13 cellular contexts compared by ENCODE assay signal in genomic region chr7:125098377-125098970, GRCh38.
DNase-seq lines count a peak whose midpoint lies in the region; ATAC-seq, FAIRE-seq and TF ChIP-seq lines count a peak whose summit lies in the region.
"Had no signal": no experiment of that assay in that cellular context is flagged by ENCODE, and none has a peak within 500 bp of the region (broad histone marks: within the 10 kb centered on the region; RNA-seq: fewer than 3 reads in every experiment).

No MANE protein-coding gene starts in this region.

- FAIRE-seq in kidney (lab: Jason Lieb, UNC): no peak
- FAIRE-seq: keratinocyte had no signal

- no peak overlapping the region for H3K9ac ChIP-seq in kidney (ENCODE audit: low read length in 2 of 2)

- ATAC-seq in GM19395 (IDR thresholded peaks at IDR 0.05; ENCODE audit: unreplicated experiment): peak; percentile 83
- peak; percentile 95 for ATAC-seq in HG02759 (IDR thresholded peaks at IDR 0.05; ENCODE audit: unreplicated experiment)
- ATAC-seq in HG03442 (IDR thresholded peaks at IDR 0.05; ENCODE audit: unreplicated experiment): peak; percentile 92

- intact Hi-C loops in kidney (cut with DNase I): no loop called here

- no peak overlapping the region for H3K4me3 ChIP-seq in kidney (ENCODE audit: low read length in 2 of 2)
- H3K4me3 ChIP-seq: cardiac muscle cell, Peyer's patch had no signal

- H3K4me1 ChIP-seq in kidney (ENCODE audit: control insufficient read depth in 1 of 2, insufficient read depth in 1 of 2, low read depth in 1 of 2, low read length in 2 of 2): no peaks in the 10 kb centered on the region
- H3K4me1 ChIP-seq: Peyer's patch had no signal

- no peaks in the 10 kb centered on the region for H3K9me3 ChIP-seq in kidney (ENCODE audit: control insufficient read depth in 1 of 2, low read length in 2 of 2)
- H3K9me3 ChIP-seq: Peyer's patch had no signal

- no peak overlapping the region for H3K27ac ChIP-seq in kidney (ENCODE audit: low read depth in 2 of 2, low read length in 2 of 2)
- H3K27ac ChIP-seq: cardiac muscle cell, Peyer's patch had no signal

- H3K36me3 ChIP-seq in kidney (ENCODE audit: control insufficient read depth in 1 of 2, insufficient read depth in 2 of 2, low read length in 2 of 2): no peaks in the 10 kb centered on the region
- H3K36me3 ChIP-seq: cardiac muscle cell, Peyer's patch had no signal

- DNase-seq in myocyte (ENCODE audit: low read depth): peak; percentile 4
- DNase-seq in kidney: no peak
- no peak for DNase-seq in SKM-1 (lab: John Stamatoyannopoulos, UW; ENCODE audit: unreplicated experiment)
- no peak for DNase-seq in activated naive CD4-positive, alpha-beta T cell treated with anti-CD3 and anti-CD28 coated beads, Interleukin-2, amount 50 U/mL, for 16 hours
- no peak for DNase-seq in DMS114 treated with DMSO at 0.1 percent for 48 hours (lab: John Stamatoyannopoulos, UW; ENCODE audit: unreplicated experiment)
- DNase-seq: NCI-H2081; Peyer's patch; stimulated activated CD4-positive, alpha-beta T cell treated with anti-CD3 and anti-CD28 coated beads, Interleukin-12 subunit alpha, Interleukin-12 subunit beta, amount 100 ng/mL, for 4 hours had no signal

- TF ChIP-seq CTCF in kidney (IDR thresholded peaks at IDR 0.05; ENCODE audit: borderline replicate concordance, extremely low read depth, insufficient read depth): no peak
